Comparison of ENCODE assay signal across 8 cellular contexts in genomic region chr5:134873494-134873893, GRCh38. TPM values are rescaled to one million over a fixed set of nuclear protein-coding genes. Genes with fewer than 3 reads are reported as not detected.
DNase-seq lines count a peak whose midpoint lies in the region; ATAC-seq and TF ChIP-seq lines count a peak whose summit lies in the region.

No MANE protein-coding gene starts in this region.

- no peak for TF ChIP-seq CTCF in GM12864 (IDR thresholded peaks at IDR 0.05; ENCODE audit: low read depth, low read length, missing control alignments)
- no peak for TF ChIP-seq CTCF in Peyer's patch (IDR thresholded peaks at IDR 0.05)

- ATAC-seq in HG02763 (IDR thresholded peaks at IDR 0.05; ENCODE audit: unreplicated experiment): no peak

- H3K27ac ChIP-seq in Peyer's patch (peak overlapping the region; percentile 87 to 94 (median 92)), duodenal mucosa (ENCODE audit: low read depth, low read length) (no peak overlapping the region)

- peak overlapping the region in 1 of 2 donors; percentile 80 for H3K9ac ChIP-seq in duodenal mucosa (ENCODE audit: low read depth in 1 of 2, low read length in 2 of 2)

- H3K9me3 ChIP-seq in Peyer's patch (no peaks in the 10 kb centered on the region), duodenal mucosa (ENCODE audit: control insufficient read depth in 1 of 2, low read length in 2 of 2) (no peaks in the 10 kb centered on the region)

- H3K4me3 ChIP-seq in GM12864 (ENCODE audit: low read depth, low read length) (peak overlapping the region; percentile 87; the same call in 1 of the 2 replicates), Peyer's patch (peak overlapping the region in 3 of 4 donors; percentile 84 to 94 (median 87)), duodenal mucosa (ENCODE audit: low read depth in 1 of 2, low read length in 2 of 2) (peak overlapping the region; percentile 74 to 96)

- H3K27me3 ChIP-seq in Peyer's patch (no peaks in the 10 kb centered on the region), duodenal mucosa (ENCODE audit: control insufficient read depth in 1 of 2, insufficient read depth in 2 of 2, low read length in 2 of 2) (no peaks in the 10 kb centered on the region)

- H3K4me1 ChIP-seq in Peyer's patch (peaks cover 0 to 21% (median 7%) of the 10 kb centered on the region in 4 donors), duodenal mucosa (ENCODE audit: control insufficient read depth in 1 of 2, insufficient read depth in 2 of 2, low read length in 2 of 2) (peaks cover 24 to 27% of the 10 kb centered on the region in 2 donors)

- no peak for TF ChIP-seq POLR2A in Peyer's patch (IDR thresholded peaks at IDR 0.05)

- DNase-seq in GM12864 (ENCODE audit: low read depth): no peak
- no peak for DNase-seq in Peyer's patch
- peak; percentile 57 for DNase-seq in putamen (ENCODE audit: low spot score)
- no peak for DNase-seq in AG08396 (ENCODE audit: low spot score)
- DNase-seq in NCI-H187 (lab: John Stamatoyannopoulos, UW): no peak
- no peak for DNase-seq in activated gamma-delta T cell treated with Interleukin-2 at 50 U/mL for 16 hours

- H3K36me3 ChIP-seq in Peyer's patch (no peaks in the 10 kb centered on the region), duodenal mucosa (ENCODE audit: control insufficient read depth in 1 of 2, insufficient read depth in 2 of 2, low read length in 2 of 2) (no peaks in the 10 kb centered on the region)

RNA-seq across cellular contexts. Expression of gene TXNDC15, which starts 0.7 kb away (rescaled TPM):
- total RNA-seq in Peyer's patch: 10 to 100 TPM; 34.3 to 81.7 (median 39.9) TPM

RNA-seq across cellular contexts. Expression of gene C5orf24, which starts 27.7 kb away (rescaled TPM):
- 10 to 100 TPM; 24.8 to 36.7 (median 35.6) TPM for total RNA-seq in Peyer's patch

RNA-seq across cellular contexts. Expression of gene PCBD2, which starts 31.4 kb away (rescaled TPM):
- 10 to 100 TPM; 15.5 to 39.6 (median 27.9) TPM for total RNA-seq in Peyer's patch
